1 cellular context compared by ENCODE assay signal in the genomic region with DNA sequence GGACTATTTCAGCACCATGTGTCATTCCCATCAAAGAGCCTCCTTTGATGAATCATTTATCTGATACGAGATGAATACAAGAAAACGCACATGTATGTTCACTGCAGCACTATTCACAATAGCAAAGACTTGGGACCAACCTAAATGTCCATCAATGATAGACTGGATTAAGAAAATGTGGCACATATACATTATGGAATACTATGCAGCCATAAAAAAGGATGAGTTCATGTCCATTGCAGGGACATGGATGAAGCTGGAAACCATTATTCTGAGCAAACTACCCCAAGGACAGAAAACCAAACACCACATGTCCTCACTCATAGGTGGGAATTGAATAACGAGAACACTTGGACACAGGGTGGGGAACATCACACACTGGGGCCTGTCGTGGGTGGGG. TPM values are rescaled to one million over a fixed set of nuclear protein-coding genes. Genes with fewer than 3 reads are reported as not detected.
"Had no signal": no experiment of that assay in that cellular context is flagged by ENCODE, and none has a peak within 500 bp of the region (broad histone marks: within the 10 kb centered on the region; RNA-seq: fewer than 3 reads in every experiment).

No MANE protein-coding gene starts in this region.

RNA-seq across cellular contexts. Expression of a gene that starts 27.7 kb away (rescaled TPM):
- total RNA-seq: uterus had no signal
